ENCODE assay signal across 1 cellular context in genomic region chr11:118017631-118018315, GRCh38.
TF ChIP-seq lines count a peak whose summit lies in the region.

No MANE protein-coding gene starts in this region.

TF ChIP-seq in K562, 482 proteins besides CTCF, POLR2A, EP300 and RAD21:
- TF ChIP-seq ZNF282 (CRISPR knock-in tag; IDR thresholded peaks at IDR 0.05): no peak
- peak; percentile 46; the same call in 1 of the 2 replicates for TF ChIP-seq TRIM28 (IDR thresholded peaks at IDR 0.05)
- no peak for TF ChIP-seq MAZ (CRISPR knock-in tag; conservative IDR thresholded peaks at IDR 0.05 in 1 of 2, IDR thresholded peaks at IDR 0.05 in 1 of 2)
- no peak for TF ChIP-seq ZNF239 (CRISPR knock-in tag; IDR thresholded peaks at IDR 0.05)
- no peak for TF ChIP-seq KAT8 (IDR thresholded peaks at IDR 0.05; ENCODE audit: low read depth)
- TF ChIP-seq MYC (IDR thresholded peaks at IDR 0.05; ENCODE audit: low read depth, low read length): no peak
- no peak for TF ChIP-seq MYC (CRISPR knock-in tag; IDR thresholded peaks at IDR 0.05; ENCODE audit: borderline replicate concordance, low read depth)
- TF ChIP-seq TRIM24 (IDR thresholded peaks at IDR 0.05): peak in 1 of 2 experiments; percentile 27; a peak in 1 of 4 replicates
- 0 out of 2 replicates have a peak, but pooled peaks have one; percentile 33 for TF ChIP-seq CBX5 (IDR thresholded peaks at IDR 0.05; ENCODE audit: borderline replicate concordance, low read depth)
